ENCODE assay signal across 8 cellular contexts in genomic region chr9:113621309-113621791, GRCh38.
DNase-seq lines count a peak whose midpoint lies in the region; ATAC-seq and TF ChIP-seq lines count a peak whose summit lies in the region.

No MANE protein-coding gene starts in this region.

- no peaks in the 10 kb centered on the region for H3K9me3 ChIP-seq in sigmoid colon
- H3K9me3 ChIP-seq in CD8-positive, alpha-beta memory T cell (ENCODE audit: low read length): no peaks in the 10 kb centered on the region

- no peak overlapping the region for H3K27ac Mint-ChIP-seq in CD8-positive, alpha-beta memory T cell

- H3K4me1 ChIP-seq in sigmoid colon: peaks cover 0 to 42% (median 33%) of the 10 kb centered on the region in 4 donors
- no peaks in the 10 kb centered on the region for H3K4me1 ChIP-seq in CD8-positive, alpha-beta memory T cell (ENCODE audit: insufficient read depth, low read length)

- peaks cover 17 to 21% of the 10 kb centered on the region in 2 donors for H3K27me3 Mint-ChIP-seq in CD8-positive, alpha-beta memory T cell

- TF ChIP-seq POLR2A in sigmoid colon (IDR thresholded peaks at IDR 0.05): no peak

- CTCF ChIA-PET in HEK293T (lab: Yijun Ruan, JAX): interaction anchor here (1.0 kb wide), 1 partner anchor 35 kb away, joined by 4 read pairs; no protein-coding TSS in a partner anchor
- CTCF ChIA-PET in CD8-positive, alpha-beta memory T cell (lab: Charles Lee): interaction anchor here (0.8 kb wide), 1 partner anchor 187 kb away, joined by 3 read pairs; no protein-coding TSS in a partner anchor

- peak in 1 of 4 donors; percentile 36 for TF ChIP-seq EP300 in sigmoid colon (IDR thresholded peaks at IDR 0.05)

- H3K4me1 Mint-ChIP-seq in CD8-positive, alpha-beta memory T cell: peaks cover 0 to 5% (median 5%) of the 10 kb centered on the region in 3 donors

- H3K4me3 Mint-ChIP-seq in CD8-positive, alpha-beta memory T cell: no peak overlapping the region

- intact Hi-C loops in sigmoid colon (cut with DNase I): no loop called here

- ATAC-seq in HG02981 (IDR thresholded peaks at IDR 0.05; ENCODE audit: unreplicated experiment): no peak

- no peaks in the 10 kb centered on the region for H3K27me3 ChIP-seq in sigmoid colon
- no peaks in the 10 kb centered on the region for H3K27me3 ChIP-seq in CD8-positive, alpha-beta memory T cell (ENCODE audit: insufficient read depth, low read length, poor library complexity, severe bottlenecking)

- peak overlapping the region; percentile 37 to 82 (median 79) for H3K27ac ChIP-seq in sigmoid colon
- no peak overlapping the region for H3K27ac ChIP-seq in CD8-positive, alpha-beta memory T cell (ENCODE audit: low read depth, low read length)

- no peak for TF ChIP-seq CTCF in sigmoid colon (IDR thresholded peaks at IDR 0.05)

- POLR2A ChIA-PET in HEK293T (lab: Yijun Ruan, JAX): no interaction called here
- POLR2A ChIA-PET in CD8-positive, alpha-beta memory T cell (lab: Charles Lee): no interaction called here

- no peak overlapping the region for H3K4me3 ChIP-seq in sigmoid colon
- no peak overlapping the region for H3K4me3 ChIP-seq in CD8-positive, alpha-beta memory T cell (ENCODE audit: low read length)

- no peaks in the 10 kb centered on the region for H3K36me3 ChIP-seq in sigmoid colon
- no peaks in the 10 kb centered on the region for H3K36me3 ChIP-seq in CD8-positive, alpha-beta memory T cell (ENCODE audit: insufficient read depth, low read length)

- 70 to 75% methylated on average over 14 of the region's 14 CpGs for WGBS in sigmoid colon, 2 donors

- H3K9me3 Mint-ChIP-seq in CD8-positive, alpha-beta memory T cell: no peaks in the 10 kb centered on the region

- DNase-seq in GM04504 (ENCODE audit: low read depth) (peak; percentile 90), amniotic stem cell (lab: John Stamatoyannopoulos, UW) (peak; percentile 89), hepatic stellate cell (ENCODE audit: low spot score) (peak; percentile 89), sigmoid colon (peak; percentile 89), HEK293T (ENCODE audit: extremely low spot score) (no peak), midbrain (lab: John Stamatoyannopoulos, UW) (no peak)
- DNase-seq in CD8-positive, alpha-beta memory T cell: no peak

- H3K36me3 Mint-ChIP-seq in CD8-positive, alpha-beta memory T cell: no peaks in the 10 kb centered on the region

TF ChIP-seq in HEK293T, 16 proteins besides CTCF, POLR2A, EP300 and RAD21:
- TF ChIP-seq SUZ12 (IDR thresholded peaks at IDR 0.05) (no peak), L3MBTL2 (conservative IDR thresholded peaks at IDR 0.05) (no peak), FOXK2 (IDR thresholded peaks at IDR 0.05) (no peak), FOXM1 (IDR thresholded peaks at IDR 0.05; ENCODE audit: borderline replicate concordance) (no peak), FOXA1 (IDR thresholded peaks at IDR 0.05) (no peak)

Comparison
In these comparisons a context has a peak if more than half of its experiments do, and no peak if none do; other contexts are left out.
1. DNase-seq: peak in GM04504 (single experiment), amniotic stem cell (single experiment), hepatic stellate cell (single experiment) and sigmoid colon (single experiment); none in HEK293T (single experiment), midbrain (single experiment) and CD8-positive, alpha-beta memory T cell (0 of 5).